In genomic region chr11:85076535-85077330, GRCh38 we compare ENCODE assay signal across 16 cellular contexts.
DNase-seq lines count a peak whose midpoint lies in the region; ATAC-seq and TF ChIP-seq lines count a peak whose summit lies in the region.
"Had no signal": no experiment of that assay in that cellular context is flagged by ENCODE, and none has a peak within 500 bp of the region (broad histone marks: within the 10 kb centered on the region; RNA-seq: fewer than 3 reads in every experiment).

No MANE protein-coding gene starts in this region.

- H3K27me3 ChIP-seq in KMS-11 (ENCODE audit: insufficient read depth, low read depth) (no peaks in the 10 kb centered on the region), H7 (ENCODE audit: control insufficient read depth, insufficient read depth, low read length) (no peaks in the 10 kb centered on the region)
- H3K27me3 ChIP-seq: BLaER1 treated with 17β-estradiol and CSF1 and Interleukin-3, amounts not matched to agents 10 nM and 100 nM; gastrocnemius medialis; tibial artery had no signal

- peak overlapping the region; percentile 85 for H3K4me2 ChIP-seq in KMS-11
- H3K4me2 ChIP-seq: BLaER1 treated with 17β-estradiol and CSF1 and Interleukin-3, amounts not matched to agents 10 nM and 100 nM had no signal

- H3K4me1 ChIP-seq in KMS-11 (ENCODE audit: low read depth, poor library complexity, severe bottlenecking), result peaks cover 46% of the 10 kb centered on the region
- H3K4me1 ChIP-seq: gastrocnemius medialis had no signal

- no peaks in the 10 kb centered on the region for H3K79me2 ChIP-seq in KMS-11 (ENCODE audit: insufficient read depth, low read depth)

- peak overlapping the region; percentile 9; the same call in 1 of the 2 replicates for H2AFZ ChIP-seq in KMS-11 (ENCODE audit: low read depth)

- H3K4me3 ChIP-seq in KMS-11 (IDR thresholded peaks at IDR 0.05; ENCODE audit: insufficient read depth, low read depth, low read length), result no peak overlapping the region
- no peak overlapping the region for H3K4me3 ChIP-seq in H7 (ENCODE audit: insufficient read depth, low read depth, low read length)
- H3K4me3 ChIP-seq: BLaER1 treated with 17β-estradiol and CSF1 and Interleukin-3, amounts not matched to agents 10 nM and 100 nM; gastrocnemius medialis; psoas muscle; SK-N-MC; tibial artery had no signal

- H3K9ac ChIP-seq in KMS-11, result peak overlapping the region; percentile 1; the same call in 1 of the 2 replicates
- H3K9ac ChIP-seq: BLaER1 treated with 17β-estradiol and CSF1 and Interleukin-3, amounts not matched to agents 10 nM and 100 nM had no signal

- TF ChIP-seq CTCF in KMS-11 (conservative IDR thresholded peaks at IDR 0.05; ENCODE audit: low read depth, low read length), result no peak

- H3K27ac ChIP-seq in KMS-11, result peak overlapping the region; percentile 59
- H3K27ac ChIP-seq: BLaER1 treated with 17β-estradiol and CSF1 and Interleukin-3, amounts not matched to agents 10 nM and 100 nM; gastrocnemius medialis; psoas muscle; SK-N-MC; tibial artery had no signal

- ATAC-seq in left ventricle myocardium superior, result peak; percentile 87
- no peak for ATAC-seq in GM21526 (IDR thresholded peaks at IDR 0.05; ENCODE audit: low FRiP score, unreplicated experiment)
- ATAC-seq: activated CD4-positive, alpha-beta T cell treated with anti-CD3 and anti-CD28 coated beads for 36 hours; gastrocnemius medialis had no signal

- no peaks in the 10 kb centered on the region; the same call in 1 of the 2 replicates for H4K20me1 ChIP-seq in KMS-11 (ENCODE audit: insufficient read depth)
- H4K20me1 ChIP-seq: BLaER1 treated with 17β-estradiol and CSF1 and Interleukin-3, amounts not matched to agents 10 nM and 100 nM had no signal

- intact Hi-C loops in left ventricle myocardium superior (cut with micrococcal nuclease) (no loop called here), posterior vena cava (cut with DNase I) (no loop called here)

- H3K36me3 ChIP-seq in KMS-11 (ENCODE audit: insufficient read depth) (no peaks in the 10 kb centered on the region), H7 (replicated peaks; ENCODE audit: control insufficient read depth, insufficient read depth, low read length) (no peaks in the 10 kb centered on the region)
- H3K36me3 ChIP-seq: BLaER1 treated with 17β-estradiol and CSF1 and Interleukin-3, amounts not matched to agents 10 nM and 100 nM; gastrocnemius medialis; tibial artery had no signal

- DNase-seq in AG08395 (ENCODE audit: low spot score) (peak; percentile 43), SW480 (ENCODE audit: low spot score) (peak; percentile 63), left ventricle myocardium superior (no peak), H7 (no peak), posterior vena cava (ENCODE audit: low spot score) (no peak)
- DNase-seq in stimulated activated naive CD4-positive, alpha-beta T cell treated with Interleukin-2 at 50 U/mL for 16 hours (lab: John Stamatoyannopoulos, UW), result no peak
- DNase-seq: activated CD4-positive, alpha-beta T cell treated with anti-CD3 and anti-CD28 coated beads for 36 hours; gastrocnemius medialis; mesenchymal stem cell; NCI-H2171 treated with DMSO at 0.1 percent for 48 hours; psoas muscle; tibial artery had no signal

Comparison
In these comparisons a context has a peak if more than half of its experiments do, and no peak if none do; other contexts are left out.
1. DNase-seq: peak in AG08395 (single experiment) and SW480 (single experiment); none in left ventricle myocardium superior (single experiment), stimulated activated naive CD4-positive, alpha-beta T cell treated with Interleukin-2 at 50 U/mL for 16 hours (single experiment), H7 (single experiment) and posterior vena cava (single experiment).